Comparison of ENCODE assay signal across 7 cellular contexts in the genomic region with DNA sequence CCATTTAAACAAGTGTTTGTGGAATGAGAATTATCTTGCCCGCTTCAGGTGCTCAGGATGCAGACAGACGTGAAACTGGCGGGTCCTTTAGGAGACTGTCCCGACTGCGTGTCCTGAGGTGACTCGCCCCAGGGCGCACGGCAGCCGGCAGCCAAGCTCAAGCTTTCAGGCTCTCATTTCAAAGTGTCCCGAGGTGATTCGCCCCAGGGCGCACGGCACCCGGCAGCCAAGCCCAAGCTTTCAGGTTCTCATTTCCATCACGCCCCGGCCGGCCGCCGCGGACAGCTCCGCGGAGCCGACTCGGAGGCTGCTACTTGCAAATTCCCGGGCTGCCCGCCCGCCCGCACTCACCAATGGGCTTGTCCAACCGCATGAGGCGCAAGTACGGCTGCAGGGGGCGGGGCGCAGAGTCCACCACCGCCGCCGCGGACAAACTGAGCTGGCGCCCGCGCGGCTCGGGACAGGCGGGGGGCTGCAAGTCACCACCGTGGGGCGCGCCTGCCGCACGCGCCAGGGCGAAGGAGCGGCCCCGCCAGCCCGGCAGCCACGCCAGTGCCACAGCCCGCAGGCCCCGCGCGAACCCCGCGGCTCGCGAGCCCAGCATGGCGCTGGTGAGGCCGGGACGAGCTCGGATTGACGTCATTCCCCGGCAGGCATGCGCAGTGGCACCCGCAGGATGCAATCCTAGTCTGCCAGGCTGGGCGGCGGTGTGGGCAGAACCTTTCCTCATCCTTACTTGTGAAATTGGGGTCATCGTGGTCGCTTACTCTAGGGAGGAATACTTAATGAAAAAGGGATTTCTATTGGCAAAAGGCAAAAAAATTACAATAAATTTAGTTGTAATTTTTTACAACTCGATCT. TPM values are rescaled to one million over a fixed set of nuclear protein-coding genes. Genes with fewer than 3 reads are reported as not detected.
DNase-seq lines count a peak whose midpoint lies in the region; ATAC-seq and TF ChIP-seq lines count a peak whose summit lies in the region.

A gene with protein sequence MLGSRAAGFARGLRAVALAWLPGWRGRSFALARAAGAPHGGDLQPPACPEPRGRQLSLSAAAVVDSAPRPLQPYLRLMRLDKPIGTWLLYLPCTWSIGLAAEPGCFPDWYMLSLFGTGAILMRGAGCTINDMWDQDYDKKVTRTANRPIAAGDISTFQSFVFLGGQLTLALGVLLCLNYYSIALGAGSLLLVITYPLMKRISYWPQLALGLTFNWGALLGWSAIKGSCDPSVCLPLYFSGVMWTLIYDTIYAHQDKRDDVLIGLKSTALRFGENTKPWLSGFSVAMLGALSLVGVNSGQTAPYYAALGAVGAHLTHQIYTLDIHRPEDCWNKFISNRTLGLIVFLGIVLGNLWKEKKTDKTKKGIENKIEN (minus strand): TSS at position 638 of the 861 bp plus-strand sequence. CDS start 34 bp downstream, at position 604.

- H3K27ac ChIP-seq in hepatocyte = peak within 1 kb of the TSS; percentile 87

- no peak for TF ChIP-seq CTCF in astrocyte of the cerebellum (IDR thresholded peaks at IDR 0.05; ENCODE audit: low read depth, low read length, missing control alignments)
- no peak for TF ChIP-seq CTCF in hepatocyte (IDR thresholded peaks at IDR 0.05; ENCODE audit: poor library complexity)

- H3K4me3 ChIP-seq in astrocyte of the cerebellum (ENCODE audit: low read depth, low read length) (peak within 1 kb of the TSS; percentile 55), hepatocyte (peak within 1 kb of the TSS; percentile 47)

- peak; percentile 90 for ATAC-seq in GM18502 (IDR thresholded peaks at IDR 0.05; ENCODE audit: poor library complexity, unreplicated experiment)
- ATAC-seq in HG02938 (IDR thresholded peaks at IDR 0.05; ENCODE audit: unreplicated experiment) = peak; percentile 76

- H3K36me3 ChIP-seq in hepatocyte (replicated peaks; ENCODE audit: insufficient read depth, low read depth) = no peaks in the 10 kb centered on the region

- peak; percentile 66 for DNase-seq in NCI-H1694 treated with DMSO at 0.1 percent for 48 hours (lab: John Stamatoyannopoulos, UW)
- DNase-seq in T-helper 22 cell (ENCODE audit: low read depth) = peak; percentile 87
- DNase-seq in astrocyte of the cerebellum (ENCODE audit: low read depth) = peak; percentile 84
- DNase-seq in hepatocyte (ENCODE audit: low spot score) = peak; percentile 97
- peak; percentile 90 for DNase-seq in retina

- H3K79me2 ChIP-seq in hepatocyte = peaks cover 18% of the 10 kb centered on the region

- peaks cover 10% of the 10 kb centered on the region for H3K4me1 ChIP-seq in hepatocyte (ENCODE audit: insufficient read depth)

- H3K27me3 ChIP-seq in hepatocyte = no peaks in the 10 kb centered on the region

- no peaks in the 10 kb centered on the region for H3K9me2 ChIP-seq in hepatocyte (replicated peaks; ENCODE audit: insufficient read depth)

- in situ Hi-C loops in astrocyte of the cerebellum (cut with HindIII; ENCODE audit: low sequenced_read_pairs) = no loop called here

- peak within 1 kb of the TSS; percentile 97 for H2AFZ ChIP-seq in hepatocyte

- no peaks in the 10 kb centered on the region for H3K9me3 ChIP-seq in hepatocyte (ENCODE audit: low read depth)

- peak within 1 kb of the TSS; percentile 93 for H3K4me2 ChIP-seq in hepatocyte

- whole genome bisulfite sequencing in hepatocyte (ENCODE audit: low lambda C conversion rate, missing lambda C conversion rate) = under 1% methylated on average over 67 of the region's 75 CpGs

- H4K20me1 ChIP-seq in hepatocyte (ENCODE audit: insufficient read depth, poor library complexity, severe bottlenecking) = no peaks in the 10 kb centered on the region

RNA-seq across cellular contexts. Expression of the gene that starts here (rescaled TPM):
- total RNA-seq in hepatocyte = 13.4 and 15.3 TPM in 2 replicates
- polyA plus RNA-seq in hepatocyte = 16.4 and 18.6 TPM in 2 replicates

Comparison
In these comparisons a context has a peak if more than half of its experiments do, and no peak if none do; other contexts are left out.
1. Peak in every context shown above with its lines: DNase-seq, ATAC-seq, H3K4me3 ChIP-seq and H3K27ac ChIP-seq.